Comparison of ENCODE assay signal across 12 cellular contexts in genomic region chr1:55445416-55445815, GRCh38.
DNase-seq lines count a peak whose midpoint lies in the region; ATAC-seq and TF ChIP-seq lines count a peak whose summit lies in the region.
"Had no signal": no experiment of that assay in that cellular context is flagged by ENCODE, and none has a peak within 500 bp of the region (broad histone marks: within the 10 kb centered on the region; RNA-seq: fewer than 3 reads in every experiment).

No MANE protein-coding gene starts in this region.

- H3K27me3 ChIP-seq in esophagus muscularis mucosa: no peaks in the 10 kb centered on the region
- H3K27me3 ChIP-seq: spleen had no signal

- no peak overlapping the region for H3K4me3 Mint-ChIP-seq in T-helper 2 cell treated with Interferon-gamma antibody and Interleukin-4, amounts not matched to agents 5 μg/mL and 100 μg/mL, for 36 hours
- H3K4me3 Mint-ChIP-seq: CD4-positive, alpha-beta T cell; nephron progenitor cell had no signal

- 91% methylated on average over 2 of the region's 2 CpGs for WGBS in esophagus muscularis mucosa

- ATAC-seq in GM18498 (IDR thresholded peaks at IDR 0.05; ENCODE audit: unreplicated experiment) (peak; percentile 67), GM18909 (IDR thresholded peaks at IDR 0.05; ENCODE audit: poor library complexity, unreplicated experiment) (peak; percentile 68), HG02884 (IDR thresholded peaks at IDR 0.05; ENCODE audit: unreplicated experiment) (peak; percentile 86)

- H3K36me3 ChIP-seq in esophagus muscularis mucosa: no peaks in the 10 kb centered on the region
- H3K36me3 ChIP-seq: spleen had no signal

- H3K4me1 ChIP-seq in esophagus muscularis mucosa: peaks cover 0 to 20% (median 17%) of the 10 kb centered on the region in 4 donors
- H3K4me1 ChIP-seq: spleen had no signal

- no peak for TF ChIP-seq POLR2A in esophagus muscularis mucosa (IDR thresholded peaks at IDR 0.05; ENCODE audit: low read depth)

- H3K9me3 Mint-ChIP-seq in T-helper 2 cell treated with Interferon-gamma antibody and Interleukin-4, amounts not matched to agents 5 μg/mL and 100 μg/mL, for 36 hours: no peaks in the 10 kb centered on the region
- H3K9me3 Mint-ChIP-seq: CD4-positive, alpha-beta T cell had no signal

- H3K27me3 Mint-ChIP-seq in T-helper 2 cell treated with Interferon-gamma antibody and Interleukin-4, amounts not matched to agents 5 μg/mL and 100 μg/mL, for 36 hours (ENCODE audit: low read depth): peaks cover 21% of the 10 kb centered on the region

- H3K27ac ChIP-seq in esophagus muscularis mucosa (replicated peaks in 1 of 4): no peak overlapping the region
- peak overlapping the region in 1 of 2 donors; percentile 75 for H3K27ac ChIP-seq in coronary artery
- H3K27ac ChIP-seq: spleen had no signal

- H3K36me3 Mint-ChIP-seq in T-helper 2 cell treated with Interferon-gamma antibody and Interleukin-4, amounts not matched to agents 5 μg/mL and 100 μg/mL, for 36 hours (ENCODE audit: low read depth): no peaks in the 10 kb centered on the region

- no peak for TF ChIP-seq EP300 in esophagus muscularis mucosa (IDR thresholded peaks at IDR 0.05)

- peaks cover 5% of the 10 kb centered on the region for H3K4me1 Mint-ChIP-seq in T-helper 2 cell treated with Interferon-gamma antibody and Interleukin-4, amounts not matched to agents 5 μg/mL and 100 μg/mL, for 36 hours (ENCODE audit: low read depth)
- H3K4me1 Mint-ChIP-seq: nephron progenitor cell had no signal

- H3K4me3 ChIP-seq in esophagus muscularis mucosa: no peak overlapping the region
- no peak overlapping the region for H3K4me3 ChIP-seq in coronary artery
- H3K4me3 ChIP-seq: spleen had no signal

- no peak overlapping the region for H3K27ac Mint-ChIP-seq in T-helper 2 cell treated with Interferon-gamma antibody and Interleukin-4, amounts not matched to agents 5 μg/mL and 100 μg/mL, for 36 hours
- H3K27ac Mint-ChIP-seq: CD4-positive, alpha-beta T cell; nephron progenitor cell had no signal

- DNase-seq in T-helper 2 cell treated with Interferon-gamma antibody and Interleukin-4, amounts not matched to agents 5 μg/mL and 100 μg/mL, for 36 hours (ENCODE audit: low spot score): peak; percentile 28
- DNase-seq in esophagus muscularis mucosa (ENCODE audit: extremely low spot score) (no peak), coronary artery (ENCODE audit: low spot score) (no peak), head of caudate nucleus (no peak)
- DNase-seq in effector CD4-positive, alpha-beta T cell: no peak
- DNase-seq: aorta; CD4-positive, alpha-beta T cell; nephron progenitor cell; spleen had no signal

- H3K9me3 ChIP-seq in esophagus muscularis mucosa: no peaks in the 10 kb centered on the region

- TF ChIP-seq CTCF in esophagus muscularis mucosa (IDR thresholded peaks at IDR 0.05) (no peak), coronary artery (IDR thresholded peaks at IDR 0.05) (no peak)

- intact Hi-C loops in esophagus muscularis mucosa (cut with DNase I) (no loop called here), head of caudate nucleus (cut with DNase I) (no loop called here)
